Comparison of ENCODE assay signal across 1 cellular context in the genomic region with DNA sequence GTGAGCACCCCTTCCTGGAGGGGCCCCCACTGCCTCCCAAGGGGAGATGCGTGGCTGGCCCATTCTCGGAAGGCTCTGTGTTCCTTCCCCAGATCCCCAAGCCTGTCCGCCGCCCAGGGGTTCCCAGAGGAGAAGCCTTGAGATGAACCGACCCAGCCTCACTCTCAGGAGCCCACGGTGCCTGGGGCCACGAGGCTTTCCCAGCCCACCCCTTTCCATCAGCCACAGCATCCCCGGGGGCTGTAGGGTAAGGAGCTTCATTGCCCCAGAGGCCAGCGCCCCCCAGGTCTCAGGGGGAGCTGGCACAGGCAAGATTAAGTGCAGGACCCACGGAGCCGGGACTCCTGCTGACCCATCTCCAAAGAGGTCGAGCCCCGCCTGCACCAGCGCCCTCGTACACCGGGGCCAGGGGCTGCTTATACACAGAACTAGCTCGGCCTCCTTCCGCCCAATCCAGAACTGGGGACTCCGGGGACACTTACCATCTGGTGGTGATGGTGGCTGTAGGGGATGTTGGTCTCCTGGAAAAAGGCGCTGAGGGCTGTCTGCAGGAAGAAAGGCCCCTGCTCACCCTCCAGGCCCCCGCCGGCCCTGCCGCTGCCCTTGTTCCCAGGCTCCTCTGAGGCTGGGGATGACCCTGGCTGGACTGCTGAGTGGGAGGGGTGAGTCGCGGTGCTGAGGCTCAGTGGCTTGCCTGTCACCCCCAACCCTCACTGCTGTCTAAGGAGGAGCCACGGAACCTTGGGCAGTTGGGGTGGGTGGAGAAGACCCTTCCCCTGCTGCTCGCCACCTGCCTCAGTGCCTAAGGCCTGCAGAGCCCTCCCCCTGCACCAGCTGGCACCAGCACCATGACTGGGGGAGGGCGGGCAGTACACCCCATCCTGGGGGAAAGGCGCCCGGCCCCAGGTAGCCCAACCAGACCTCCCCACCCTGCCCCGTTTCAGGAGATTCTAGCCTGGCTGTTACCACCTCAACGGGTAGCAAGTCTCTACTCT.
TF ChIP-seq lines count a peak whose summit lies in the region.

No MANE protein-coding gene starts in this region.

TF ChIP-seq in GM12878, 131 proteins besides CTCF, POLR2A, EP300 and RAD21:
- TF ChIP-seq DPF2 (IDR thresholded peaks at IDR 0.05) (no peak), POLR2AphosphoS5 (IDR thresholded peaks at IDR 0.05; ENCODE audit: low read length) (0 out of 2 replicates have a peak, but pooled peaks have one; percentile 0), MYC (IDR thresholded peaks at IDR 0.05; ENCODE audit: insufficient read depth, insufficient read length, insufficient replicate concordance, low read length, severe bottlenecking) (no peak), STAT3 (IDR thresholded peaks at IDR 0.05; ENCODE audit: low read depth, low read length) (no peak)
